29 cellular contexts compared by ENCODE assay signal in the genomic region with DNA sequence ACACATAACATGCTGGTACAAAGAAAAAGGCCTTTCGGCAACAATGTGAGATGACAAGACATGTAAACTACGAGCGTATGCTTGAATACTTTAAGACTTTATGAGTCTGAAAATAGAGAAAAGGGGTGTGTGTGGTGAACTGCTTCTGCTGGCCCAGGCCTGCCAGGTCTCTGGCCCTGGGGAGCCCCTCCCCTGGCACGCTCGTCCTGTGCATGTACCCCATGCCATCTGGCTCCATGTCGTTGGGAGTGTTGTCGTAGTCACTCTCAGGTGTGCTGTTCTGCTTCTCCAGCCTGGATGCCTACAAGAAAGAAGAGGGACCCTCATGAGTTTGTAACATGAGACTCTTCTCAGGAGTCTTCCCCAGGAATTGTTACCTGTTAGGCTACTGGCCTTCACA.
"Had no signal": no experiment of that assay in that cellular context is flagged by ENCODE, and none has a peak within 500 bp of the region (broad histone marks: within the 10 kb centered on the region; RNA-seq: fewer than 3 reads in every experiment).

No MANE protein-coding gene starts in this region.

- ATAC-seq: activated CD4-positive, alpha-beta T cell treated with anti-CD3 and anti-CD28 coated beads for 36 hours; activated T-cell treated with anti-CD3 and anti-CD28 coated beads, Interleukin-2, amount 50 U/mL, for 72 hours; effector memory CD8-positive, alpha-beta T cell; gastroesophageal sphincter had no signal

- H3K4me3 ChIP-seq: coronary artery, dorsolateral prefrontal cortex, esophagus squamous epithelium, gastroesophageal sphincter had no signal

- DNase-seq: activated CD4-positive, alpha-beta memory T cell treated with anti-CD3 and anti-CD28 coated beads, Interleukin-2, amount 10 ng/mL, durations not matched to agents 7 days and 5 days; activated CD4-positive, alpha-beta T cell treated with anti-CD3 and anti-CD28 coated beads for 36 hours; activated CD4-positive, alpha-beta T cell treated with anti-CD3 and anti-CD28 coated beads, Interleukin-2, amount 10 ng/mL, durations not matched to agents 24 days and 14 days; activated CD4-positive, alpha-beta T cell treated with anti-CD3 and anti-CD28 coated beads, Interleukin-2, amount 50 U/mL, for 4 hours; activated CD4-positive, CD25-positive, alpha-beta regulatory T cell; activated CD4-positive, CD25-positive, alpha-beta regulatory T cell treated with anti-CD3 and anti-CD28 coated beads, Interleukin-2, amount 50 U/mL, for 72 hours; activated CD8-positive, alpha-beta memory T cell treated with anti-CD3 and anti-CD28 coated beads, Interleukin-2, amount 50 U/mL, for 48 hours; activated effector memory CD4-positive, alpha-beta T cell treated with Interleukin-2 at 50 U/mL for 16 hours; activated gamma-delta T cell treated with Interleukin-2 at 50 U/mL for 16 hours; activated naive CD4-positive, alpha-beta T cell treated with anti-CD3 and anti-CD28 coated beads, Interleukin-2, amount 50 U/mL, for 16 hours; activated naive CD4-positive, alpha-beta T cell treated with Interleukin-2 at 50 U/mL for 16 hours; activated T-cell treated with anti-CD3 and anti-CD28 coated beads for 4 hours; activated T-cell treated with anti-CD3 and anti-CD28 coated beads, Interleukin-2, amount 50 U/mL, for 24 hours; activated T-cell treated with anti-CD3 and anti-CD28 coated beads, Interleukin-2, amount 50 U/mL, for 72 hours; amniotic stem cell; anterior cingulate cortex; brain microvascular endothelial cell; dorsolateral prefrontal cortex; effector CD4-positive, alpha-beta T cell; effector memory CD8-positive, alpha-beta T cell; esophagus squamous epithelium; foreskin melanocyte; T-helper 2 cell had no signal

- H3K9me3 ChIP-seq: esophagus squamous epithelium, gastroesophageal sphincter had no signal

- H3K4me3 Mint-ChIP-seq: activated CD4-positive, alpha-beta memory T cell treated with anti-CD3 and anti-CD28 coated beads, Interleukin-2, amount 10 ng/mL, durations not matched to agents 7 days and 5 days; activated CD4-positive, alpha-beta T cell treated with anti-CD3 and anti-CD28 coated beads for 36 hours; activated CD4-positive, alpha-beta T cell treated with anti-CD3 and anti-CD28 coated beads, Interleukin-2, amount 10 ng/mL, durations not matched to agents 24 days and 14 days; activated naive CD8-positive, alpha-beta T cell; activated T-cell treated with anti-CD3 and anti-CD28 coated beads, Interleukin-2, amount 50 U/mL, for 24 hours; activated T-cell treated with anti-CD3 and anti-CD28 coated beads, Interleukin-2, amount 50 U/mL, for 72 hours; central memory CD8-positive, alpha-beta T cell; dendritic cell treated with granulocyte-macrophage colony-stimulating factor and Interleukin-4, amounts not matched to agents 40 ng/mL and 50 ng/mL, for 4 days; effector memory CD8-positive, alpha-beta T cell had no signal

- H3K9me3 Mint-ChIP-seq: activated CD4-positive, alpha-beta memory T cell treated with anti-CD3 and anti-CD28 coated beads, Interleukin-2, amount 10 ng/mL, durations not matched to agents 7 days and 5 days; activated CD4-positive, alpha-beta T cell treated with anti-CD3 and anti-CD28 coated beads, Interleukin-2, amount 10 ng/mL, durations not matched to agents 24 days and 14 days; activated T-cell treated with anti-CD3 and anti-CD28 coated beads, Interleukin-2, amount 50 U/mL, for 24 hours; activated T-cell treated with anti-CD3 and anti-CD28 coated beads, Interleukin-2, amount 50 U/mL, for 72 hours; central memory CD8-positive, alpha-beta T cell; dendritic cell treated with granulocyte-macrophage colony-stimulating factor and Interleukin-4, amounts not matched to agents 40 ng/mL and 50 ng/mL, for 4 days; effector memory CD8-positive, alpha-beta T cell had no signal

- H3K27me3 Mint-ChIP-seq: activated CD4-positive, alpha-beta memory T cell treated with anti-CD3 and anti-CD28 coated beads, Interleukin-2, amount 10 ng/mL, durations not matched to agents 7 days and 5 days; activated CD4-positive, alpha-beta T cell treated with anti-CD3 and anti-CD28 coated beads for 36 hours; activated CD4-positive, alpha-beta T cell treated with anti-CD3 and anti-CD28 coated beads, Interleukin-2, amount 10 ng/mL, durations not matched to agents 24 days and 14 days; activated naive CD8-positive, alpha-beta T cell; activated T-cell treated with anti-CD3 and anti-CD28 coated beads, Interleukin-2, amount 50 U/mL, for 24 hours; central memory CD8-positive, alpha-beta T cell; dendritic cell treated with granulocyte-macrophage colony-stimulating factor and Interleukin-4, amounts not matched to agents 40 ng/mL and 50 ng/mL, for 4 days; effector memory CD8-positive, alpha-beta T cell had no signal

- H3K27ac Mint-ChIP-seq: activated CD4-positive, alpha-beta memory T cell treated with anti-CD3 and anti-CD28 coated beads, Interleukin-2, amount 10 ng/mL, durations not matched to agents 7 days and 5 days; activated CD4-positive, alpha-beta T cell treated with anti-CD3 and anti-CD28 coated beads for 36 hours; activated CD4-positive, alpha-beta T cell treated with anti-CD3 and anti-CD28 coated beads, Interleukin-2, amount 10 ng/mL, durations not matched to agents 24 days and 14 days; activated naive CD8-positive, alpha-beta T cell; activated T-cell treated with anti-CD3 and anti-CD28 coated beads, Interleukin-2, amount 50 U/mL, for 72 hours; dendritic cell treated with granulocyte-macrophage colony-stimulating factor and Interleukin-4, amounts not matched to agents 40 ng/mL and 50 ng/mL, for 4 days had no signal

- H3K4me1 Mint-ChIP-seq: activated CD4-positive, alpha-beta memory T cell treated with anti-CD3 and anti-CD28 coated beads, Interleukin-2, amount 10 ng/mL, durations not matched to agents 7 days and 5 days; activated CD4-positive, alpha-beta T cell treated with anti-CD3 and anti-CD28 coated beads for 36 hours; central memory CD8-positive, alpha-beta T cell had no signal

- H3K27ac ChIP-seq: brain microvascular endothelial cell, coronary artery, epithelial cell of prostate, esophagus squamous epithelium, gastroesophageal sphincter had no signal

- H3K27me3 ChIP-seq: brain microvascular endothelial cell, dorsolateral prefrontal cortex, esophagus squamous epithelium, gastroesophageal sphincter had no signal
